Comparison of ENCODE assay signal across 8 cellular contexts in genomic region chr20:18628330-18628941, GRCh38. TPM values are rescaled to one million over a fixed set of nuclear protein-coding genes. Genes with fewer than 3 reads are reported as not detected.
DNase-seq lines count a peak whose midpoint lies in the region; ATAC-seq, FAIRE-seq and TF ChIP-seq lines count a peak whose summit lies in the region.

No MANE protein-coding gene starts in this region.

- TF ChIP-seq CTCF in GM23338 (conservative IDR thresholded peaks at IDR 0.05; ENCODE audit: low read depth in 2 of 2) (peak; percentile 85 to 89), WTC11 (IDR thresholded peaks at IDR 0.05) (peak; percentile 79)

- peak; percentile 60 for DNase-seq in COLO668 (lab: John Stamatoyannopoulos, UW; ENCODE audit: unreplicated experiment)
- peak; percentile 80 for DNase-seq in GM23338 (ENCODE audit: low spot score)
- DNase-seq in WTC11 (ENCODE audit: low spot score) = peak; percentile 80
- DNase-seq in left lobe of liver (ENCODE audit: low spot score) = no peak
- DNase-seq in GM19239 (ENCODE audit: insufficient read length, low spot score) = no peak

- peaks cover 4% of the 10 kb centered on the region for H3K4me1 Mint-ChIP-seq in GM23338
- H3K4me1 Mint-ChIP-seq in WTC11 = peaks cover 4% of the 10 kb centered on the region

- no peaks in the 10 kb centered on the region for H3K27me3 ChIP-seq in GM23338 (ENCODE audit: insufficient read depth)

- ATAC-seq in GM23338 (peak; percentile 90), WTC11 (peak; percentile 93), left lobe of liver (peak; percentile 82), HG03432 (IDR thresholded peaks at IDR 0.05; ENCODE audit: unreplicated experiment) (no peak), HG03175 (IDR thresholded peaks at IDR 0.05; ENCODE audit: unreplicated experiment) (no peak), HG03139 (IDR thresholded peaks at IDR 0.05; ENCODE audit: unreplicated experiment) (no peak)

- no peak overlapping the region for H3K27ac ChIP-seq in GM23338 (ENCODE audit: low read depth)

- H3K9me3 Mint-ChIP-seq in GM23338 (no peaks in the 10 kb centered on the region), WTC11 (peaks cover 7% of the 10 kb centered on the region)

- H3K27me3 Mint-ChIP-seq in GM23338 (ENCODE audit: insufficient read depth, low read depth, poor library complexity) (peaks cover 5% of the 10 kb centered on the region), WTC11 (ENCODE audit: low read depth) (no peaks in the 10 kb centered on the region)

- POLR2A ChIA-PET in WTC11 (lab: Charles Lee) = interaction anchor here (0.7 kb wide), 1 partner anchor 9 kb away, joined by 5 read pairs; no protein-coding TSS in a partner anchor

- no peaks in the 10 kb centered on the region for H3F3A ChIP-seq in GM23338 (replicated peaks; ENCODE audit: low read depth)

- H3K36me3 ChIP-seq in GM23338 (ENCODE audit: insufficient read depth) = no peaks in the 10 kb centered on the region

- H3K4me1 ChIP-seq in GM23338 (ENCODE audit: insufficient read depth) = no peaks in the 10 kb centered on the region

- no peak overlapping the region for H3K4me2 ChIP-seq in GM23338

- H3K9me2 ChIP-seq in GM23338 (ENCODE audit: insufficient read depth) = no peaks in the 10 kb centered on the region

- no peak overlapping the region for H3K27ac Mint-ChIP-seq in GM23338
- no peak overlapping the region for H3K27ac Mint-ChIP-seq in WTC11

- no peak overlapping the region for H3K4me3 ChIP-seq in GM23338

- H3K36me3 Mint-ChIP-seq in GM23338 (ENCODE audit: low read depth) (peaks cover 16% of the 10 kb centered on the region), WTC11 (peaks cover 13% of the 10 kb centered on the region)

- H3K79me2 ChIP-seq in GM23338 (replicated peaks; ENCODE audit: insufficient read depth) = no peaks in the 10 kb centered on the region

- CTCF ChIA-PET in WTC11 (lab: Charles Lee) = interaction anchor here (0.6 to 1.0 kb wide), 3 partner anchors 276 to 955 kb away, joined by 3 to 5 read pairs (median 4); no protein-coding TSS in a partner anchor

- no peak overlapping the region for H2AFZ ChIP-seq in GM23338

- no peak for FAIRE-seq in GM19239 (lab: Jason Lieb, UNC)

- no peaks in the 10 kb centered on the region for H4K20me1 ChIP-seq in GM23338 (replicated peaks; ENCODE audit: insufficient read depth)

- no peak overlapping the region for H3K4me3 Mint-ChIP-seq in GM23338
- no peak overlapping the region for H3K4me3 Mint-ChIP-seq in WTC11

TF ChIP-seq in GM23338, 12 proteins besides CTCF, POLR2A, EP300 and RAD21 (continues in another document):
- TF ChIP-seq, protein P1, sequence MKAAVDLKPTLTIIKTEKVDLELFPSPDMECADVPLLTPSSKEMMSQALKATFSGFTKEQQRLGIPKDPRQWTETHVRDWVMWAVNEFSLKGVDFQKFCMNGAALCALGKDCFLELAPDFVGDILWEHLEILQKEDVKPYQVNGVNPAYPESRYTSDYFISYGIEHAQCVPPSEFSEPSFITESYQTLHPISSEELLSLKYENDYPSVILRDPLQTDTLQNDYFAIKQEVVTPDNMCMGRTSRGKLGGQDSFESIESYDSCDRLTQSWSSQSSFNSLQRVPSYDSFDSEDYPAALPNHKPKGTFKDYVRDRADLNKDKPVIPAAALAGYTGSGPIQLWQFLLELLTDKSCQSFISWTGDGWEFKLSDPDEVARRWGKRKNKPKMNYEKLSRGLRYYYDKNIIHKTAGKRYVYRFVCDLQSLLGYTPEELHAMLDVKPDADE (IDR thresholded peaks at IDR 0.05) = no peak
- TF ChIP-seq POLR2AphosphoS5 (IDR thresholded peaks at IDR 0.05; ENCODE audit: low read depth) = no peak
- TF ChIP-seq CREB1 (CRISPR knock-in tag; IDR thresholded peaks at IDR 0.05; ENCODE audit: low read depth) = no peak
- TF ChIP-seq REST (IDR thresholded peaks at IDR 0.05; ENCODE audit: unreplicated experiment) = no peak
- no peak for TF ChIP-seq STAT1 (IDR thresholded peaks at IDR 0.05; ENCODE audit: unreplicated experiment)
- no peak for TF ChIP-seq ZNF114 (CRISPR knock-in tag; IDR thresholded peaks at IDR 0.05)
- no peak for TF ChIP-seq EZH2 (IDR thresholded peaks at IDR 0.05; ENCODE audit: low read depth, unreplicated experiment)

TF ChIP-seq in WTC11, 78 proteins besides CTCF, POLR2A, EP300 and RAD21:
- TF ChIP-seq TCF7 (CRISPR knock-in tag; IDR thresholded peaks at IDR 0.05; ENCODE audit: low read depth) (no peak), ZNF512 (CRISPR knock-in tag; IDR thresholded peaks at IDR 0.05; ENCODE audit: borderline replicate concordance) (no peak), NFE2L1 (CRISPR knock-in tag; IDR thresholded peaks at IDR 0.05) (no peak), TEAD1 (CRISPR knock-in tag; IDR thresholded peaks at IDR 0.05) (no peak), USF2 (CRISPR knock-in tag; IDR thresholded peaks at IDR 0.05) (0 out of 2 replicates have a peak, but pooled peaks have one; percentile 11)
TF ChIP-seq in WTC11: peak in this region for 1.

RNA-seq across cellular contexts. Expression of gene DTD1, which starts 40.6 kb away (rescaled TPM):
- total RNA-seq in GM23338 (2014; rRNA removed; shearing (Covaris generic)) = 69.8 and 82.7 TPM in 2 replicates
- polyA plus RNA-seq in GM23338 (2016; fragmentation: Nextera tagmentation; extraction: Ambion mirVana) = 65.6 and 74.0 TPM in 2 replicates
- 69.8 to 71.1 TPM (median 70.1 TPM) in 3 replicates for total RNA-seq in WTC11 (2021)
- total RNA-seq in left lobe of liver = 5.6 TPM

Comparison
In these comparisons a context has a peak if more than half of its experiments do, and no peak if none do; other contexts are left out.
1. DNase-seq: peak in COLO668 (single experiment), GM23338 (single experiment) and WTC11 (single experiment); none in left lobe of liver (single experiment) and GM19239 (single experiment).
2. ATAC-seq: peak in GM23338 (single experiment), WTC11 (single experiment) and left lobe of liver (single experiment); none in HG03432 (single experiment), HG03175 (single experiment) and HG03139 (single experiment).
3. RNA of gene DTD1, which starts 40.6 kb away (total RNA-seq): 69.8 to 71.1 TPM in WTC11 and 69.8 to 82.7 TPM in GM23338; 5.6 TPM in left lobe of liver (single experiment); every median in the first group is over 10 times any median in the second.